22 cellular contexts compared by ENCODE assay signal in genomic region chr5:595285-595684, GRCh38.
"Had no signal": no experiment of that assay in that cellular context is flagged by ENCODE, and none has a peak within 500 bp of the region (broad histone marks: within the 10 kb centered on the region; RNA-seq: fewer than 3 reads in every experiment).

No MANE protein-coding gene starts in this region.

- H3K4me3 ChIP-seq: left ventricle myocardium inferior, lung, mucosa of descending colon, ovary, prostate gland, skin epidermis, tibial nerve, uterus had no signal

- H3K36me3 ChIP-seq: left ventricle myocardium inferior, ovary, prostate gland, tibial nerve, uterus had no signal

- DNase-seq: left ventricle myocardium inferior; midbrain; mucosa of descending colon; naive thymus-derived CD4-positive, alpha-beta T cell; ovary; retina; right cardiac atrium; stimulated activated CD4-positive, alpha-beta T cell treated with anti-CD3 and anti-CD28 coated beads, Interleukin-12 subunit alpha, Interleukin-12 subunit beta, amount 100 ng/mL, for 4 hours; stimulated activated CD4-positive, alpha-beta T cell treated with anti-CD3 and anti-CD28 coated beads, Interleukin-15, amount 100 ng/mL, for 24 hours; stimulated activated CD4-positive, alpha-beta T cell treated with anti-CD3 and anti-CD28 coated beads, Interleukin-2, amount 100 ng/mL, for 24 hours; stimulated activated CD4-positive, alpha-beta T cell treated with anti-CD3 and anti-CD28 coated beads, Interleukin-4, amount 100 ng/mL, for 1 hour; stimulated activated naive CD4-positive, alpha-beta T cell treated with Interleukin-2 at 50 U/mL for 16 hours; stimulated activated naive CD8-positive, alpha-beta T cell treated with anti-CD3 and anti-CD28 coated beads, Interleukin-15, amount 100 ng/mL, for 72 hours; substantia nigra; uterus had no signal

- H3K27me3 ChIP-seq: ovary, tibial nerve, uterus had no signal

- H3K27ac ChIP-seq: left ventricle myocardium inferior, ovary, prostate gland, skin epidermis, tibial nerve, uterus had no signal

- H3K9me3 ChIP-seq: mucosa of descending colon, ovary, prostate gland, tibial nerve, uterus had no signal

- ATAC-seq: mucosa of descending colon; naive thymus-derived CD4-positive, alpha-beta T cell; natural killer cell treated with Interleukin-12 subunit alpha and Interleukin-12 subunit beta and Interleukin-15 and Interleukin-18, amount 100 ng/mL, for 72 hours; right cardiac atrium; sciatic nerve; stimulated activated effector memory CD8-positive, alpha-beta T cell treated with anti-CD3 and anti-CD28 coated beads, Interleukin-12 subunit alpha, Interleukin-12 subunit beta, amount 100 ng/mL, for 72 hours; stimulated activated naive CD8-positive, alpha-beta T cell treated with anti-CD3 and anti-CD28 coated beads, Interleukin-15, amount 100 ng/mL, for 72 hours had no signal

- H3K4me1 ChIP-seq: left ventricle myocardium inferior, prostate gland, tibial nerve, uterus had no signal
